21 cellular contexts compared by ENCODE assay signal in genomic region chr12:131911251-131911650, GRCh38.
"Had no signal": no experiment of that assay in that cellular context is flagged by ENCODE, and none has a peak within 500 bp of the region (broad histone marks: within the 10 kb centered on the region; RNA-seq: fewer than 3 reads in every experiment).

No MANE protein-coding gene starts in this region.

- H3K27me3 ChIP-seq: breast epithelium, colonic mucosa, dorsolateral prefrontal cortex, esophagus muscularis mucosa, thyroid gland had no signal

- H3K4me3 ChIP-seq: breast epithelium, colonic mucosa, dorsolateral prefrontal cortex, esophagus muscularis mucosa, lung, thyroid gland had no signal

- DNase-seq: activated B cell treated with CpG ODN at 0.5 μM for 24 hours; activated CD4-positive, alpha-beta memory T cell treated with anti-CD3 and anti-CD28 coated beads for 36 hours; activated CD4-positive, alpha-beta T cell treated with anti-CD3 and anti-CD28 coated beads for 36 hours; activated naive CD4-positive, alpha-beta T cell treated with Interleukin-2 at 50 U/mL for 16 hours; activated naive CD8-positive, alpha-beta T cell treated with anti-CD3 and anti-CD28 coated beads for 36 hours; activated T-cell treated with anti-CD3 and anti-CD28 coated beads, Interleukin-2, amount 50 U/mL, for 48 hours; amniotic stem cell; colonic mucosa; dorsolateral prefrontal cortex; effector memory CD8-positive, alpha-beta T cell; glutamatergic neuron; hippocampal formation; naive thymus-derived CD4-positive, alpha-beta T cell; retina; stimulated activated CD4-positive, alpha-beta T cell treated with anti-CD3 and anti-CD28 coated beads, Interleukin-12 subunit alpha, Interleukin-12 subunit beta, amount 100 ng/mL, for 4 hours; stimulated activated CD4-positive, alpha-beta T cell treated with anti-CD3 and anti-CD28 coated beads, Interleukin-1b, Interleukin-23, amount 100 ng/mL, for 48 hours; T1000; thyroid gland had no signal

- ATAC-seq: activated CD4-positive, alpha-beta T cell treated with anti-CD3 and anti-CD28 coated beads for 36 hours; effector memory CD8-positive, alpha-beta T cell; naive thymus-derived CD4-positive, alpha-beta T cell had no signal

- H3K9me3 ChIP-seq: breast epithelium, colonic mucosa, esophagus muscularis mucosa, thyroid gland had no signal

- H3K4me1 ChIP-seq: colonic mucosa had no signal

- H3K27ac ChIP-seq: colonic mucosa, thyroid gland had no signal
